Comparison of ENCODE assay signal across 22 cellular contexts in genomic region chr2:100972452-100972851, GRCh38. TPM values are rescaled to one million over a fixed set of nuclear protein-coding genes. Genes with fewer than 3 reads are reported as not detected.
DNase-seq lines count a peak whose midpoint lies in the region; ATAC-seq, FAIRE-seq and TF ChIP-seq lines count a peak whose summit lies in the region.
"Had no signal": no experiment of that assay in that cellular context is flagged by ENCODE, and none has a peak within 500 bp of the region (broad histone marks: within the 10 kb centered on the region; RNA-seq: fewer than 3 reads in every experiment).

No MANE protein-coding gene starts in this region.

- no peak overlapping the region for H2BK5ac ChIP-seq in mesenchymal stem cell (ENCODE audit: low read depth, low read length, poor library complexity, severe bottlenecking)

- H3K4ac ChIP-seq in mesenchymal stem cell (ENCODE audit: low read depth in 1 of 2, low read length in 2 of 2) = no peak overlapping the region

- no peak overlapping the region for H3K18ac ChIP-seq in mesenchymal stem cell (ENCODE audit: low read depth in 1 of 2, low read length in 2 of 2)

- no peak for TF ChIP-seq POLR2A in K562 (conservative IDR thresholded peaks at IDR 0.05)
- no peak for TF ChIP-seq POLR2A in sigmoid colon (IDR thresholded peaks at IDR 0.05)
- TF ChIP-seq POLR2A in ovary (IDR thresholded peaks at IDR 0.05) = no peak

- no peak overlapping the region for H3K4me2 ChIP-seq in K562 (ENCODE audit: insufficient read depth, low read length)
- H3K4me2 ChIP-seq in mesenchymal stem cell (ENCODE audit: low read length, poor library complexity, severe bottlenecking) = no peak overlapping the region

- H3K9ac ChIP-seq in K562 (ENCODE audit: insufficient read depth in 1 of 2, low read depth in 2 of 2, low read length in 2 of 2) (no peak overlapping the region), mesenchymal stem cell (ENCODE audit: low read length) (no peak overlapping the region)

- H4K20me1 ChIP-seq in K562 (replicated peaks; ENCODE audit: control insufficient read depth, insufficient read depth, low read length) = peaks cover 4% of the 10 kb centered on the region; the same call in 1 of the 2 replicates

- no peak for TF ChIP-seq CTCF in K562 (IDR thresholded peaks at IDR 0.05 in 2 of 3, conservative IDR thresholded peaks at IDR 0.05 in 1 of 3; ENCODE audit: insufficient read depth in 2 of 3, low read depth in 1 of 3, low read length in 3 of 3)
- TF ChIP-seq CTCF in sigmoid colon (IDR thresholded peaks at IDR 0.05) = no peak
- TF ChIP-seq CTCF in upper lobe of right lung (IDR thresholded peaks at IDR 0.05) = no peak
- TF ChIP-seq CTCF in ovary (IDR thresholded peaks at IDR 0.05) = no peak

- H2BK15ac ChIP-seq in mesenchymal stem cell (ENCODE audit: low read depth, poor library complexity, severe bottlenecking) = no peak overlapping the region

- no peak overlapping the region for H2BK120ac ChIP-seq in mesenchymal stem cell (ENCODE audit: low read depth, low read length)

- WGBS in K562 (ENCODE audit: insufficient coverage, low coverage, missing lambda C conversion rate) = 0% methylated on average over 7 of the region's 7 CpGs
- 88 to 93% methylated on average over 7 of the region's 7 CpGs for WGBS in sigmoid colon, 2 donors
- WGBS in mesenchymal stem cell = 85% methylated on average over 7 of the region's 7 CpGs
- 91 to 93% (median 91%) methylated on average over 7 of the region's 7 CpGs for WGBS in ovary, 3 donors

- no peak overlapping the region for H3K23ac ChIP-seq in mesenchymal stem cell (ENCODE audit: low read length in 2 of 2)

- intact Hi-C loops in K562 (cut with micrococcal nuclease) (no loop called here), sigmoid colon (cut with DNase I) (loop anchor here (10.0 kb wide), 1 partner anchor 88 kb away; no protein-coding TSS in a partner anchor), upper lobe of right lung (cut with DNase I) (no loop called here), ovary (cut with DNase I) (no loop called here)

- no peak overlapping the region for H3K27ac ChIP-seq in K562 (ENCODE audit: extremely low read depth, low read depth, low read length)
- no peak overlapping the region for H3K27ac ChIP-seq in sigmoid colon
- H3K27ac ChIP-seq in upper lobe of right lung = no peak overlapping the region
- no peak overlapping the region for H3K27ac ChIP-seq in mesenchymal stem cell (ENCODE audit: low read length, poor library complexity, severe bottlenecking)
- H3K27ac ChIP-seq in ovary = no peak overlapping the region

- peaks cover 0 to 3% of the 10 kb centered on the region in 2 experiments; a peak in 1 of 5 replicates for H3K4me1 ChIP-seq in K562 (replicated peaks in 1 of 2; ENCODE audit: control insufficient read depth in 2 of 2, insufficient read depth in 2 of 2, low read length in 2 of 2)
- peaks cover 0 to 16% (median 14%) of the 10 kb centered on the region in 4 donors for H3K4me1 ChIP-seq in sigmoid colon
- no peaks in the 10 kb centered on the region for H3K4me1 ChIP-seq in upper lobe of right lung
- H3K4me1 ChIP-seq in mesenchymal stem cell (ENCODE audit: control insufficient read depth, insufficient read depth, low read depth, low read length) = peaks cover 11% of the 10 kb centered on the region
- no peaks in the 10 kb centered on the region for H3K4me1 ChIP-seq in ovary (ENCODE audit: insufficient read depth)
- H3K4me1 ChIP-seq: BE2C had no signal

- no peak overlapping the region for H2AK5ac ChIP-seq in mesenchymal stem cell (ENCODE audit: low read length, severe bottlenecking)

- POLR2A ChIA-PET in K562 (lab: Yijun Ruan, JAX) = no interaction called here

- no peak overlapping the region for H3K4me3 ChIP-seq in K562
- no peak overlapping the region for H3K4me3 ChIP-seq in sigmoid colon
- H3K4me3 ChIP-seq in upper lobe of right lung = no peak overlapping the region
- no peak overlapping the region for H3K4me3 ChIP-seq in mesenchymal stem cell (ENCODE audit: insufficient read depth in 1 of 2, low read depth in 1 of 2, low read length in 2 of 2)
- H3K4me3 ChIP-seq in ovary = no peak overlapping the region
- H3K4me3 ChIP-seq: GM12878 had no signal

- H3K27me3 ChIP-seq in K562 (ENCODE audit: control insufficient read depth in 2 of 2, insufficient read depth in 2 of 2, low read length in 2 of 2) = peaks cover 70 to 89% of the 10 kb centered on the region in 2 experiments
- H3K27me3 ChIP-seq in sigmoid colon = no peaks in the 10 kb centered on the region
- H3K27me3 ChIP-seq in upper lobe of right lung = no peaks in the 10 kb centered on the region
- no peaks in the 10 kb centered on the region for H3K27me3 ChIP-seq in mesenchymal stem cell (ENCODE audit: control insufficient read depth in 1 of 2, insufficient read depth in 1 of 2, low read length in 2 of 2)
- H3K27me3 ChIP-seq in ovary = no peaks in the 10 kb centered on the region
- H3K27me3 ChIP-seq: BE2C had no signal

- H3K36me3 ChIP-seq in K562 (ENCODE audit: control insufficient read depth, insufficient read depth, low read length) = no peaks in the 10 kb centered on the region
- H3K36me3 ChIP-seq in sigmoid colon = peaks cover 0 to 25% (median 3%) of the 10 kb centered on the region in 4 donors
- no peaks in the 10 kb centered on the region for H3K36me3 ChIP-seq in upper lobe of right lung
- H3K36me3 ChIP-seq in mesenchymal stem cell (ENCODE audit: control insufficient read depth in 1 of 2, insufficient read depth in 2 of 2, low read depth in 1 of 2, low read length in 2 of 2) = peaks cover 0 to 70% of the 10 kb centered on the region in 2 experiments
- H3K36me3 ChIP-seq in ovary = no peaks in the 10 kb centered on the region
- H3K36me3 ChIP-seq: BE2C had no signal

- H3K14ac ChIP-seq in mesenchymal stem cell (ENCODE audit: low read length in 2 of 2) = no peak overlapping the region

- H3K79me1 ChIP-seq in mesenchymal stem cell (replicated peaks; ENCODE audit: low read length, poor library complexity, severe bottlenecking) = no peaks in the 10 kb centered on the region

- no TSS peak for BruUV-seq in K562 (replicated peaks; lab: Mats Ljungman, UMichigan)

- no peaks in the 10 kb centered on the region for H3K79me2 ChIP-seq in K562 (ENCODE audit: control insufficient read depth, insufficient read depth, low read length)

- FAIRE-seq in K562 (lab: Jason Lieb, UNC) = no peak
- FAIRE-seq: GM12878, GM19239 had no signal

- TF ChIP-seq RAD21 in K562 (CRISPR knock-in tag; conservative IDR thresholded peaks at IDR 0.05 in 1 of 2, IDR thresholded peaks at IDR 0.05 in 1 of 2) = no peak

- no peak overlapping the region for H2BK12ac ChIP-seq in mesenchymal stem cell (ENCODE audit: low read length in 2 of 2)

- ATAC-seq in K562 = no peak
- ATAC-seq in upper lobe of right lung = no peak
- ATAC-seq in GM18498 (IDR thresholded peaks at IDR 0.05; ENCODE audit: unreplicated experiment) = no peak
- ATAC-seq: GM12878, HCT116 had no signal

- H2AFZ ChIP-seq in K562 (ENCODE audit: low read depth, low read length) (no peak overlapping the region), mesenchymal stem cell (ENCODE audit: low read depth, low read length) (no peak overlapping the region)

- no peak overlapping the region for H4K8ac ChIP-seq in mesenchymal stem cell (ENCODE audit: low read length)

- peaks cover 5% of the 10 kb centered on the region for H3K9me1 ChIP-seq in K562 (ENCODE audit: control insufficient read depth, insufficient read depth, low read length)

- in situ Hi-C loops in K562 (cut with MboI) = no loop called here

- TF ChIP-seq EP300 in K562 (IDR thresholded peaks at IDR 0.05; ENCODE audit: low read length) (no peak), sigmoid colon (IDR thresholded peaks at IDR 0.05) (no peak), ovary (IDR thresholded peaks at IDR 0.05) (no peak)

- CTCF ChIA-PET in K562 (lab: Yijun Ruan, JAX; ENCODE audit: low intra/inter-chr PET ratio) = no interaction called here

- peak; percentile 14 for DNase-seq in LHCN-M2 (ENCODE audit: low read depth)
- no peak for DNase-seq in K562 (ENCODE audit: extremely low read depth in 1 of 4, low spot score in 3 of 4)
- peak; percentile 8 for DNase-seq in sigmoid colon
- DNase-seq in upper lobe of right lung = peak; percentile 27
- DNase-seq in mesenchymal stem cell = no peak
- DNase-seq in ovary = no peak
- DNase-seq: BE2C; C1 segment of cervical spinal cord; CD4-positive, CD25-positive, alpha-beta regulatory T cell; CD8-positive, alpha-beta memory T cell; COR-L47; DMS 273 treated with DMSO at 0.1 percent for 48 hours; DMS53; DND-41; EL; GOT3; H7; HFFc6 had no signal

- H4K91ac ChIP-seq in mesenchymal stem cell (ENCODE audit: low read length) = no peak overlapping the region

- H3K9me3 ChIP-seq in K562 (replicated peaks; ENCODE audit: control insufficient read depth, insufficient read depth, low read depth, low read length) (no peaks in the 10 kb centered on the region), sigmoid colon (no peaks in the 10 kb centered on the region), upper lobe of right lung (no peaks in the 10 kb centered on the region), mesenchymal stem cell (ENCODE audit: control insufficient read depth, low read length) (no peaks in the 10 kb centered on the region), ovary (no peaks in the 10 kb centered on the region)
- H3K9me3 ChIP-seq: BE2C had no signal

RNA-seq across cellular contexts. Expression of gene RPL31, which starts 29.6 kb away (rescaled TPM):
- total RNA-seq in LHCN-M2 (2014; rRNA removed) (466 and 736 TPM in 2 replicates), K562 (2014; rRNA removed) (1,176 and 1,715 TPM in 2 replicates), K562 (2014; rRNA removed; fragmentation: Illumina TruSeq; extraction: Trizol) (3,190 and 3,481 TPM in 2 replicates), K562 (2015; rRNA removed; fragmentation: Illumina TruSeq; extraction: Trizol) (1,637 and 1,659 TPM in 2 replicates), K562 (2021) (1,478 and 1,507 TPM in 2 replicates), sigmoid colon (1,000 to 10,000 TPM; 1,030 to 2,345 (median 1,749) TPM), upper lobe of right lung (1,071 TPM), ovary (1,000 to 10,000 TPM; 2,349 to 3,823 (median 3,072) TPM)
- polyA plus RNA-seq in LHCN-M2 (2012) = 2,800 TPM
- 260 and 346 TPM in 2 replicates for total RNA-seq in K562 (2011; cell fraction: chromatin; rRNA removed; ENCODE audit: low replicate concordance)
- total RNA-seq in K562 (2011; cell fraction: nucleolus; rRNA removed) = 356 and 362 TPM in 2 replicates
- total RNA-seq in K562 (2011; cell fraction: nucleoplasm; rRNA removed) = 460 and 749 TPM in 2 replicates
- polyA plus RNA-seq in K562 (2011; rRNA removed) (2,782 and 3,117 TPM in 2 replicates), K562 (2014; fragmentation: Illumina TruSeq; extraction: Trizol) (1,578 and 1,802 TPM in 2 replicates), K562 (2014; fragmentation: Nextera tagmentation; extraction: Ambion mirVana) (1,000 to 10,000 TPM; 3,112 to 6,037 TPM), K562 (2014; rRNA removed) (2,526 and 2,997 TPM in 2 replicates), sigmoid colon (1,000 to 10,000 TPM; 5,415 to 7,327 (median 5,660) TPM), ovary (over 10,000 TPM in 1 of 2 donors, 1,000 to 10,000 TPM in 1; 3,276 to 14,384 TPM)
- 995 and 1,514 TPM in 2 replicates for polyA plus RNA-seq in K562 (2011; cell fraction: cytosol; rRNA removed)
- 715 and 1,325 TPM in 2 replicates for polyA plus RNA-seq in K562 (2011; cell fraction: nucleus; rRNA removed)
- polyA plus RNA-seq in K562 (2012) = 4,257 and 4,957 TPM in 2 replicates
- 698 and 783 TPM in 2 replicates for polyA minus RNA-seq in K562 (2011; rRNA and poly(A)+ RNA removed)
- polyA minus RNA-seq in K562 (2011; cell fraction: cytosol; rRNA and poly(A)+ RNA removed) = 318 and 340 TPM in 2 replicates
- polyA minus RNA-seq in K562 (2011; cell fraction: nucleus; rRNA and poly(A)+ RNA removed) = 161 and 259 TPM in 2 replicates
- 1,594 TPM for polyA plus RNA-seq in mesenchymal stem cell (2013, experiment 1 of 2)
- polyA plus RNA-seq in mesenchymal stem cell (2013, experiment 2 of 2) = 1,456 TPM

Comparison
In these comparisons a context has a peak if more than half of its experiments do, and no peak if none do; other contexts are left out.
1. DNase-seq: peak in LHCN-M2 (single experiment), sigmoid colon (single experiment) and upper lobe of right lung (single experiment); none in K562 (0 of 4), mesenchymal stem cell (single experiment) and ovary (0 of 5).